Comparison of ENCODE assay signal across 21 cellular contexts in genomic region chr2:124986136-124986535, GRCh38.
DNase-seq lines count a peak whose midpoint lies in the region; ATAC-seq, FAIRE-seq and TF ChIP-seq lines count a peak whose summit lies in the region.
"Had no signal": no experiment of that assay in that cellular context is flagged by ENCODE, and none has a peak within 500 bp of the region (broad histone marks: within the 10 kb centered on the region; RNA-seq: fewer than 3 reads in every experiment).

No MANE protein-coding gene starts in this region.

- no peak overlapping the region for H3K18ac ChIP-seq in mesendoderm (ENCODE audit: low read length)

- H3K27ac ChIP-seq in right cardiac atrium (ENCODE audit: low read length) (no peak overlapping the region), K562 (ENCODE audit: extremely low read depth, low read depth, low read length) (peak overlapping the region; percentile 25; the same call in 1 of the 3 replicates), mesendoderm (ENCODE audit: low read depth, low read length) (no peak overlapping the region), mammary epithelial cell (ENCODE audit: insufficient read depth, low read depth, low read length) (no peak overlapping the region)
- H3K27ac ChIP-seq: 22Rv1, BLaER1, C4-2B had no signal

- H3K4me2 ChIP-seq in K562 (ENCODE audit: insufficient read depth, low read length) (0 out of 2 replicates have a peak overlapping the region, but pooled peaks have one; percentile 25), mesendoderm (ENCODE audit: low read length) (no peak overlapping the region), mammary epithelial cell (ENCODE audit: insufficient read depth, low read depth, low read length) (no peak overlapping the region)
- H3K4me2 ChIP-seq: BLaER1 had no signal

- no peak overlapping the region for H2BK15ac ChIP-seq in mesendoderm (replicated peaks; ENCODE audit: low read depth)

- dilution Hi-C loops in mammary epithelial cell (cut with HindIII; ENCODE audit: low sequenced_read_pairs): no loop called here

- H3K9me1 ChIP-seq in K562 (ENCODE audit: control insufficient read depth, insufficient read depth, low read length): no peaks in the 10 kb centered on the region

- H3K9ac ChIP-seq in K562 (ENCODE audit: insufficient read depth in 1 of 2, low read depth in 2 of 2, low read length in 2 of 2) (no peak overlapping the region), mesendoderm (ENCODE audit: low read length) (no peak overlapping the region), mammary epithelial cell (ENCODE audit: insufficient read depth, low read length) (no peak overlapping the region)
- H3K9ac ChIP-seq: BLaER1 had no signal

- H3K27me3 ChIP-seq in right cardiac atrium (ENCODE audit: control insufficient read depth, insufficient read depth) (no peaks in the 10 kb centered on the region), K562 (ENCODE audit: control insufficient read depth in 2 of 2, insufficient read depth in 2 of 2, low read length in 2 of 2) (no peaks in the 10 kb centered on the region), mesendoderm (ENCODE audit: insufficient read depth, low read length, poor library complexity) (no peaks in the 10 kb centered on the region), mammary epithelial cell (ENCODE audit: insufficient read depth, low read length) (no peaks in the 10 kb centered on the region)
- H3K27me3 ChIP-seq: BLaER1 had no signal

- 57% methylated on average over 4 of the region's 4 CpGs for WGBS in right cardiac atrium
- 5% methylated on average over 4 of the region's 4 CpGs for WGBS in K562 (ENCODE audit: insufficient coverage, low coverage, missing lambda C conversion rate)
- WGBS in mesendoderm (ENCODE audit: extremely low coverage, insufficient coverage, low lambda C conversion rate): no CpG with 5 or more reads among the region's 4 CpGs
- 56% methylated on average over 4 of the region's 4 CpGs for WGBS in mammary epithelial cell (ENCODE audit: low coverage, missing lambda C conversion rate)

- no peak overlapping the region for H4K5ac ChIP-seq in mesendoderm (ENCODE audit: low read length)

- H4K20me1 ChIP-seq in K562 (replicated peaks; ENCODE audit: control insufficient read depth, insufficient read depth, low read length) (no peaks in the 10 kb centered on the region), mammary epithelial cell (ENCODE audit: insufficient read depth, low read length) (no peaks in the 10 kb centered on the region)
- H4K20me1 ChIP-seq: BLaER1 had no signal

- TF ChIP-seq CTCF in K562 (IDR thresholded peaks at IDR 0.05 in 2 of 3, conservative IDR thresholded peaks at IDR 0.05 in 1 of 3; ENCODE audit: insufficient read depth in 2 of 3, low read depth in 1 of 3, low read length in 3 of 3) (no peak), mammary epithelial cell (conservative IDR thresholded peaks at IDR 0.05 in 1 of 2, IDR thresholded peaks at IDR 0.05 in 1 of 2; ENCODE audit: extremely low read depth in 1 of 2, insufficient read depth in 1 of 2, low read depth in 1 of 2, low read length in 2 of 2) (no peak)

- H3K4ac ChIP-seq in mesendoderm (ENCODE audit: low read depth, low read length): peak overlapping the region; percentile 36

- H2AK5ac ChIP-seq in mesendoderm (ENCODE audit: low read length): no peak overlapping the region

- no peak overlapping the region for H2BK5ac ChIP-seq in mesendoderm (ENCODE audit: low read length)

- H3K56ac ChIP-seq in mesendoderm (ENCODE audit: low read length): no peak overlapping the region

- TF ChIP-seq EP300 in K562 (IDR thresholded peaks at IDR 0.05; ENCODE audit: low read length): no peak

- in situ Hi-C loops in K562 (cut with MboI): no loop called here
- in situ Hi-C loops in mammary epithelial cell (cut with MboI; ENCODE audit: low sequenced_read_pairs in 2 of 2): no loop called here

- no peak overlapping the region for H3K4me3 ChIP-seq in right cardiac atrium (ENCODE audit: low read length)
- no peak overlapping the region for H3K4me3 ChIP-seq in K562
- H3K4me3 ChIP-seq in mesendoderm (ENCODE audit: low read length): no peak overlapping the region
- no peak overlapping the region for H3K4me3 ChIP-seq in mammary epithelial cell (replicated peaks in 1 of 3; ENCODE audit: insufficient read depth in 1 of 3, low read depth in 2 of 3, low read length in 3 of 3)
- H3K4me3 ChIP-seq: BLaER1, HAP-1 had no signal

- H2BK120ac ChIP-seq in mesendoderm (ENCODE audit: low read depth, low read length): no peak overlapping the region

- intact Hi-C loops in right cardiac atrium (cut with DNase I) (no loop called here), Right ventricle myocardium inferior (cut with DNase I) (no loop called here), K562 (cut with micrococcal nuclease) (no loop called here), mammary epithelial cell (cut with micrococcal nuclease) (no loop called here)

- H3K9me3 ChIP-seq in right cardiac atrium (ENCODE audit: control insufficient read depth, low read length): no peaks in the 10 kb centered on the region
- no peaks in the 10 kb centered on the region for H3K9me3 ChIP-seq in K562 (replicated peaks; ENCODE audit: control insufficient read depth, insufficient read depth, low read depth, low read length)
- peaks cover 2% of the 10 kb centered on the region for H3K9me3 ChIP-seq in mammary epithelial cell (replicated peaks; ENCODE audit: insufficient read depth, low read length)
- H3K9me3 ChIP-seq: Caco-2, HAP-1 had no signal

- no peak overlapping the region for H4K8ac ChIP-seq in mesendoderm (ENCODE audit: low read depth, low read length)

- CTCF ChIA-PET in K562 (lab: Yijun Ruan, JAX; ENCODE audit: low intra/inter-chr PET ratio) (no interaction called here), mammary epithelial cell (lab: Charles Lee; ENCODE audit: low non-redundant PET) (no interaction called here)

- BruUV-seq in K562 (replicated peaks; lab: Mats Ljungman, UMichigan): no TSS peak
- no TSS peak for BruUV-seq in mammary epithelial cell (replicated peaks; lab: Mats Ljungman, UMichigan)

- H2AFZ ChIP-seq in K562 (ENCODE audit: low read depth, low read length): no peak overlapping the region
- H2AFZ ChIP-seq in mammary epithelial cell (ENCODE audit: low read depth, low read length): no peak overlapping the region

- H3K79me2 ChIP-seq in K562 (ENCODE audit: control insufficient read depth, insufficient read depth, low read length) (no peaks in the 10 kb centered on the region), mesendoderm (ENCODE audit: control insufficient read depth, insufficient read depth, low read length) (no peaks in the 10 kb centered on the region), mammary epithelial cell (ENCODE audit: insufficient read depth, low read length) (no peaks in the 10 kb centered on the region)

- no peak for TF ChIP-seq RAD21 in K562 (CRISPR knock-in tag; conservative IDR thresholded peaks at IDR 0.05 in 1 of 2, IDR thresholded peaks at IDR 0.05 in 1 of 2)

- H3K4me1 ChIP-seq in right cardiac atrium (ENCODE audit: control insufficient read depth, insufficient read depth, low read length) (no peaks in the 10 kb centered on the region), K562 (replicated peaks in 1 of 2; ENCODE audit: control insufficient read depth in 2 of 2, insufficient read depth in 2 of 2, low read length in 2 of 2) (no peaks in the 10 kb centered on the region; a peak in 1 of 5 replicates), mesendoderm (ENCODE audit: control insufficient read depth, low read depth, low read length) (no peaks in the 10 kb centered on the region), mammary epithelial cell (ENCODE audit: insufficient read depth, low read length) (no peaks in the 10 kb centered on the region)
- H3K4me1 ChIP-seq: BLaER1, HAP-1 had no signal

- POLR2A ChIA-PET in K562 (lab: Yijun Ruan, JAX): interaction anchor here (0.6 kb wide), 1 partner anchor 1331 kb away, joined by 3 read pairs; no protein-coding TSS in a partner anchor

- no peaks in the 10 kb centered on the region for H3K36me3 ChIP-seq in K562 (ENCODE audit: control insufficient read depth, insufficient read depth, low read length)
- H3K36me3 ChIP-seq in mesendoderm (ENCODE audit: control insufficient read depth, insufficient read depth, low read length): no peaks in the 10 kb centered on the region
- H3K36me3 ChIP-seq in mammary epithelial cell (ENCODE audit: insufficient read depth, low read length): no peaks in the 10 kb centered on the region
- H3K36me3 ChIP-seq: BLaER1, HAP-1 had no signal

- H3K79me1 ChIP-seq in mesendoderm (ENCODE audit: low read length): no peaks in the 10 kb centered on the region

- ATAC-seq in right cardiac atrium (peak; percentile 31 to 95), Right ventricle myocardium inferior (no peak), K562 (no peak)
- ATAC-seq: CD8-positive, alpha-beta T cell had no signal

- TF ChIP-seq POLR2A in K562 (conservative IDR thresholded peaks at IDR 0.05): no peak

- DNase-seq in right cardiac atrium (no peak), Right ventricle myocardium inferior (ENCODE audit: missing footprints) (no peak), K562 (ENCODE audit: extremely low read depth in 1 of 4, low spot score in 3 of 4) (no peak), mesendoderm (no peak), pons (ENCODE audit: low spot score) (no peak), mammary epithelial cell (no peak)
- DNase-seq: CD4-positive, CD25-positive, alpha-beta regulatory T cell; CD8-positive, alpha-beta T cell; DMS153; DND-41; GOT3; HFFc6 had no signal

- H3K23ac ChIP-seq in mesendoderm (ENCODE audit: low read length): no peak overlapping the region

- no peak for FAIRE-seq in K562 (lab: Jason Lieb, UNC)
- FAIRE-seq: A204.1, G401.6, GM12892, H54 had no signal

TF ChIP-seq in K562, 482 proteins besides CTCF, POLR2A, EP300 and RAD21 (continues in another document):
- TF ChIP-seq ZNF184 (CRISPR knock-in tag; IDR thresholded peaks at IDR 0.05) (no peak), ZNF76 (CRISPR knock-in tag; IDR thresholded peaks at IDR 0.05; ENCODE audit: borderline replicate concordance) (no peak), U2AF2 (optimal IDR thresholded peaks at IDR 0.05; ENCODE audit: low read depth, low read length) (no peak), NUFIP1 (IDR thresholded peaks at IDR 0.05; ENCODE audit: partially characterized antibody) (no peak), SMAD2 (IDR thresholded peaks at IDR 0.05; ENCODE audit: low read depth, low read length) (no peak), PHF21A (IDR thresholded peaks at IDR 0.05; ENCODE audit: borderline replicate concordance, low read depth) (no peak), ZBTB34 (CRISPR knock-in tag; IDR thresholded peaks at IDR 0.05) (no peak), ZNF707 (CRISPR knock-in tag; conservative IDR thresholded peaks at IDR 0.05) (no peak)

Comparison
In these comparisons a context has a peak if more than half of its experiments do, and no peak if none do; other contexts are left out.
1. ATAC-seq: peak in right cardiac atrium (2 of 2); none in Right ventricle myocardium inferior (single experiment) and K562 (single experiment).